Comparison of ENCODE assay signal across 9 cellular contexts in the genomic region with DNA sequence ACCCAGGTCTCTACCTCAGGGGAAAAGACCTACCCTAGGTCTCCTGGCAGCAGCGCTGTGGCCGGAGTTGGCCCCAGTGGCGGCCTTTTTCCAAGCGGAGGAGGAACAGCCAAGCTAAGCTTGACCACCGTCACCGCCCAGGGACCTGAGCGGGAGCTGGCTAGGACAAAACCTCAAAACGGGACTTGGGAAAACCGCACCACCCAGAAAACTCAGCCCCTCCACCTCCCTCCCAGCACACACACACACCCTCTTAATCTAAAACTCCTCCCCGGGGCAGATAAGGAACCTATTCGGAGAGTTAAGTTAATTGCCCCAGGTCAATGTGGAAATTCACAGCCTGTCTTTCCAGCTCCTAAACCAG. TPM values are rescaled to one million over a fixed set of nuclear protein-coding genes. Genes with fewer than 3 reads are reported as not detected.
A peak's percentile ranks its signal among the peaks of the same experiment; 100 is the strongest.
DNase-seq lines count a peak whose midpoint lies in the region; ATAC-seq and TF ChIP-seq lines count a peak whose summit lies in the region.
"Had no signal": no experiment of that assay in that cellular context is flagged by ENCODE, and none has a peak within 500 bp of the region (broad histone marks: within the 10 kb centered on the region; RNA-seq: fewer than 3 reads in every experiment).

No MANE protein-coding gene starts in this region.

- DNase-seq in Caco-2 (peak; percentile 42 to 47), erythroblast (lab: John Stamatoyannopoulos, UW) (peak; percentile 33 to 46), neural crest cell (ENCODE audit: low read depth, low spot score) (no peak), epidermal melanocyte (ENCODE audit: insufficient read length, low spot score) (no peak), head of caudate nucleus (no peak), PC-3 (no peak)

- H3K27me3 Mint-ChIP-seq in Caco-2 (ENCODE audit: insufficient read depth, unreplicated experiment) (peaks cover 2% of the 10 kb centered on the region), neural crest cell (ENCODE audit: low read depth) (peaks cover 2% of the 10 kb centered on the region)

- H4K20me1 ChIP-seq in OCI-LY3 (ENCODE audit: insufficient read depth, low read length) (0 out of 2 replicates have a peak, but pooled peaks cover 9% of the 10 kb centered on the region), PC-3 (ENCODE audit: low read length) (no peaks in the 10 kb centered on the region)

- ATAC-seq in GM21576 (IDR thresholded peaks at IDR 0.05; ENCODE audit: unreplicated experiment) (no peak), PC-3 (no peak)

- H3K27me3 ChIP-seq in Caco-2 (replicated peaks; ENCODE audit: control insufficient read depth, insufficient read depth, low read length) (no peaks in the 10 kb centered on the region), OCI-LY3 (ENCODE audit: low read depth, low read length) (no peaks in the 10 kb centered on the region), PC-3 (ENCODE audit: low read length) (no peaks in the 10 kb centered on the region)
- H3K27me3 ChIP-seq: SJSA1 had no signal

- H3K4me3 ChIP-seq in Caco-2 (ENCODE audit: low read depth, low read length), result peak overlapping the region; percentile 79
- peak overlapping the region; percentile 93 for H3K4me3 ChIP-seq in OCI-LY3 (ENCODE audit: low read length)
- no peak overlapping the region for H3K4me3 ChIP-seq in PC-3 (ENCODE audit: low read length)

- H3K9me3 ChIP-seq in Caco-2, result no peaks in the 10 kb centered on the region
- no peaks in the 10 kb centered on the region for H3K9me3 ChIP-seq in OCI-LY3 (ENCODE audit: insufficient read depth, low read length)
- no peaks in the 10 kb centered on the region for H3K9me3 ChIP-seq in PC-3 (ENCODE audit: low read length)

- H3K27ac ChIP-seq in OCI-LY3 (ENCODE audit: low read length) (peak overlapping the region; percentile 91; the same call in 1 of the 2 replicates), PC-3 (ENCODE audit: low read length) (no peak overlapping the region)
- H3K27ac ChIP-seq: SJSA1 had no signal

- POLR2A ChIA-PET in Caco-2 (lab: Charles Lee), result no interaction called here
- POLR2A ChIA-PET in PC-3 (lab: Charles Lee; ENCODE audit: unreplicated experiment), result no interaction called here

- H3K27ac Mint-ChIP-seq in Caco-2 (ENCODE audit: unreplicated experiment) (no peak overlapping the region), neural crest cell (ENCODE audit: unreplicated experiment) (peak overlapping the region; percentile 0)

- peaks cover 25% of the 10 kb centered on the region for H3K79me2 ChIP-seq in OCI-LY3 (ENCODE audit: low read length)
- H3K79me2 ChIP-seq in PC-3 (ENCODE audit: low read length), result peaks cover 25% of the 10 kb centered on the region

- H2AFZ ChIP-seq in OCI-LY3 (ENCODE audit: low read depth, low read length) (no peak overlapping the region; the same call in 1 of the 2 replicates), PC-3 (ENCODE audit: low read length) (no peak overlapping the region)

- BruUV-seq in Caco-2 (replicated peaks; lab: Mats Ljungman, UMichigan) (no TSS peak), PC-3 (replicated peaks; lab: Mats Ljungman, UMichigan) (no TSS peak)

- H3K4me1 Mint-ChIP-seq in Caco-2 (ENCODE audit: low read depth, unreplicated experiment), result peaks cover 8% of the 10 kb centered on the region
- peaks cover 35% of the 10 kb centered on the region for H3K4me1 Mint-ChIP-seq in neural crest cell

- H3K9ac ChIP-seq in OCI-LY3 (ENCODE audit: low read length) (peak overlapping the region; percentile 100), PC-3 (ENCODE audit: low read length) (no peak overlapping the region)

- H3K9me2 ChIP-seq in PC-3 (replicated peaks; ENCODE audit: low read length), result no peaks in the 10 kb centered on the region

- CTCF ChIA-PET in Caco-2 (lab: Charles Lee), result interaction anchor here (1.1 kb wide), 1 partner anchor 93 kb away, joined by 3 read pairs; no protein-coding TSS in a partner anchor
- CTCF ChIA-PET in PC-3 (lab: Charles Lee), result no interaction called here

- no peaks in the 10 kb centered on the region for H3F3A ChIP-seq in PC-3 (ENCODE audit: low read length, unreplicated experiment)

- no peak for TF ChIP-seq POLR2A in erythroblast (IDR thresholded peaks at IDR 0.05; ENCODE audit: low read length)

- intact Hi-C loops in Caco-2 (cut with micrococcal nuclease; ENCODE audit: unreplicated experiment) (no loop called here), head of caudate nucleus (cut with DNase I) (no loop called here), PC-3 (cut with micrococcal nuclease) (loop anchor here (5.0 kb wide), 2 partner anchors 52 to 93 kb away; no protein-coding TSS in a partner anchor)

- H3K9me3 Mint-ChIP-seq in Caco-2 (ENCODE audit: unreplicated experiment) (no peaks in the 10 kb centered on the region), neural crest cell (no peaks in the 10 kb centered on the region)

- H3K36me3 ChIP-seq in Caco-2 (ENCODE audit: control insufficient read depth, insufficient read depth, low read length) (no peaks in the 10 kb centered on the region), OCI-LY3 (replicated peaks; ENCODE audit: low read depth, low read length) (peaks cover 5% of the 10 kb centered on the region), PC-3 (ENCODE audit: low read depth, low read length) (no peaks in the 10 kb centered on the region)

- TF ChIP-seq CTCF in Caco-2 (IDR thresholded peaks at IDR 0.05; ENCODE audit: insufficient read depth in 1 of 2, low read depth in 1 of 2, low read length in 1 of 2, severe bottlenecking in 1 of 2, unreplicated experiment in 1 of 2) (no peak), OCI-LY3 (IDR thresholded peaks at IDR 0.05; ENCODE audit: low read depth, low read length) (no peak), neural crest cell (conservative IDR thresholded peaks at IDR 0.05) (no peak), PC-3 (conservative IDR thresholded peaks at IDR 0.05; ENCODE audit: low read depth, low read length) (no peak)

- H3K4me2 ChIP-seq in OCI-LY3 (ENCODE audit: low read length), result peak overlapping the region; percentile 88
- H3K4me2 ChIP-seq in PC-3 (ENCODE audit: low read length), result no peak overlapping the region

- H3K4me3 Mint-ChIP-seq in Caco-2 (ENCODE audit: unreplicated experiment) (peak overlapping the region; percentile 69), neural crest cell (peak overlapping the region; percentile 86)

- H3K36me3 Mint-ChIP-seq in Caco-2 (ENCODE audit: insufficient read depth, unreplicated experiment) (no peaks in the 10 kb centered on the region), neural crest cell (ENCODE audit: low read depth) (no peaks in the 10 kb centered on the region)

- H3K4me1 ChIP-seq in Caco-2, result 0 out of 2 replicates have a peak, but pooled peaks cover 3% of the 10 kb centered on the region
- peaks cover 31% of the 10 kb centered on the region for H3K4me1 ChIP-seq in OCI-LY3 (ENCODE audit: low read length)
- peaks cover 8% of the 10 kb centered on the region for H3K4me1 ChIP-seq in PC-3 (ENCODE audit: insufficient read depth, low read length)

RNA-seq across cellular contexts. Expression of a gene that starts 2.7 kb away (rescaled TPM):
- 0.39 and 0.49 TPM in 2 replicates for total RNA-seq in Caco-2 (2022)
- 12.4 and 14.0 TPM in 2 replicates for total RNA-seq in neural crest cell
- 13.7 and 13.9 TPM in 2 replicates for total RNA-seq in PC-3 (2014; rRNA removed)

Comparison
In these comparisons a context has a peak if more than half of its experiments do, and no peak if none do; other contexts are left out.
1. DNase-seq: peak in Caco-2 (2 of 2) and erythroblast (2 of 2); none in neural crest cell (single experiment), epidermal melanocyte (single experiment), head of caudate nucleus (0 of 42) and PC-3 (single experiment).